9 cellular contexts compared by ENCODE assay signal in the genomic region with DNA sequence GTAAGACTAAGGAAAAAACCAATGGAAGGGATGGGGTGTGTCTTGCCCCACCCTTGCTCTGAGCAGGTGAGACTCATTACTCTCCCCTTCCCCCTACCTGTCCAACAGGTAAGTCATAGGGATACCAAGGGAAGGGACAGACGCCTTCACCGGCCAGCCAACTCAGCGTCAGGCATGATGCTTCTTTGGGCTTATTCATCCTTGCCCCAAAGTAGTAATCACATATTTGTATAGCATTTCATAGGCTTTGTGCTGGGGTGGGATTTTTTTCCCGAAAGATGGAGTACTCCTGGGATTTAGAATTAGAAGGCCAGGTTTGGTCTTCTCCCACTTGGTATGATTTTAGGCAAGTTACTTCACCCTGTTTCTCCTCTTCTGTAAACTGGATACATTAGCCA. TPM values are rescaled to one million over a fixed set of nuclear protein-coding genes. Genes with fewer than 3 reads are reported as not detected.
DNase-seq lines count a peak whose midpoint lies in the region; ATAC-seq and TF ChIP-seq lines count a peak whose summit lies in the region.
"Had no signal": no experiment of that assay in that cellular context is flagged by ENCODE, and none has a peak within 500 bp of the region (broad histone marks: within the 10 kb centered on the region; RNA-seq: fewer than 3 reads in every experiment).

No MANE protein-coding gene starts in this region.

- H4K20me1 ChIP-seq in mammary epithelial cell (ENCODE audit: insufficient read depth, low read length), result no peaks in the 10 kb centered on the region

- CTCF ChIA-PET in mammary epithelial cell (lab: Charles Lee; ENCODE audit: low non-redundant PET), result interaction anchor here (0.6 to 1.7 kb wide), 4 partner anchors 14 to 121 kb away, joined by 3 to 39 read pairs (median 8); no protein-coding TSS in a partner anchor

- intact Hi-C loops in mammary epithelial cell (cut with micrococcal nuclease), result no loop called here

- peaks cover 0 to 2% (median 0%) of the 10 kb centered on the region in 3 donors for H3K27me3 Mint-ChIP-seq in naive B cell

- dilution Hi-C loops in mammary epithelial cell (cut with HindIII; ENCODE audit: low sequenced_read_pairs), result no loop called here

- H3K9ac ChIP-seq in HUES48 (ENCODE audit: low read depth, low read length) (no peak overlapping the region), mammary epithelial cell (ENCODE audit: insufficient read depth, low read length) (peak overlapping the region; percentile 62)

- H3K9me3 ChIP-seq in HUES48 (ENCODE audit: control insufficient read depth, insufficient read depth, low read length) (no peaks in the 10 kb centered on the region), mammary epithelial cell (replicated peaks; ENCODE audit: insufficient read depth, low read length) (no peaks in the 10 kb centered on the region)

- peak overlapping the region; percentile 81 for H3K27ac ChIP-seq in 22Rv1
- H3K27ac ChIP-seq in HUES48 (ENCODE audit: low read depth, low read length), result no peak overlapping the region
- peak overlapping the region; percentile 95 for H3K27ac ChIP-seq in mammary epithelial cell (ENCODE audit: insufficient read depth, low read depth, low read length)

- WGBS in mammary epithelial cell (ENCODE audit: low coverage, missing lambda C conversion rate), result 18% methylated on average over 4 of the region's 4 CpGs

- no peaks in the 10 kb centered on the region for H3K36me3 Mint-ChIP-seq in naive B cell

- H3K79me2 ChIP-seq in mammary epithelial cell (ENCODE audit: insufficient read depth, low read length), result peaks cover 44% of the 10 kb centered on the region

- TF ChIP-seq CTCF in 22Rv1 (IDR thresholded peaks at IDR 0.05) (no peak), mammary epithelial cell (conservative IDR thresholded peaks at IDR 0.05 in 1 of 2, IDR thresholded peaks at IDR 0.05 in 1 of 2; ENCODE audit: extremely low read depth in 1 of 2, insufficient read depth in 1 of 2, low read depth in 1 of 2, low read length in 2 of 2) (no peak)

- H3K4me1 ChIP-seq in HUES48 (ENCODE audit: control insufficient read depth, insufficient read depth, low read length), result peaks cover 21% of the 10 kb centered on the region
- H3K4me1 ChIP-seq in mammary epithelial cell (ENCODE audit: insufficient read depth, low read length), result peaks cover 50% of the 10 kb centered on the region

- peaks cover 16 to 47% (median 42%) of the 10 kb centered on the region in 3 donors for H3K4me1 Mint-ChIP-seq in naive B cell

- no peak for DNase-seq in mammary epithelial cell
- no peak for DNase-seq in naive B cell
- no peak for DNase-seq in NCI-H2171 treated with DMSO at 0.1 percent for 48 hours (lab: John Stamatoyannopoulos, UW)
- no peak for DNase-seq in ecto neural progenitor cell (ENCODE audit: low spot score)
- DNase-seq in NK-92 (lab: John Stamatoyannopoulos, UW; ENCODE audit: unreplicated experiment), result no peak

- peak overlapping the region; percentile 38 for H3K4me2 ChIP-seq in mammary epithelial cell (ENCODE audit: insufficient read depth, low read depth, low read length)

- ATAC-seq in naive B cell (ENCODE audit: low read depth in 2 of 2) (no peak), HG02970 (IDR thresholded peaks at IDR 0.05; ENCODE audit: low FRiP score, unreplicated experiment) (no peak)

- peak overlapping the region; percentile 79 to 92 (median 86) for H3K4me3 Mint-ChIP-seq in naive B cell

- H3K27me3 ChIP-seq in HUES48 (ENCODE audit: control insufficient read depth, insufficient read depth, low read length), result no peaks in the 10 kb centered on the region
- no peaks in the 10 kb centered on the region for H3K27me3 ChIP-seq in mammary epithelial cell (ENCODE audit: insufficient read depth, low read length)

- in situ Hi-C loops in mammary epithelial cell (cut with MboI; ENCODE audit: low sequenced_read_pairs in 2 of 2), result no loop called here

- no TSS peak for BruUV-seq in mammary epithelial cell (replicated peaks; lab: Mats Ljungman, UMichigan)

- peak overlapping the region in 4 of 6 donors; percentile 43 to 77 (median 55) for H3K27ac Mint-ChIP-seq in naive B cell

- H3K4me3 ChIP-seq in HUES48 (ENCODE audit: low read depth, low read length) (0 out of 2 replicates have a peak overlapping the region, but pooled peaks have one; percentile 2), mammary epithelial cell (replicated peaks in 1 of 3; ENCODE audit: insufficient read depth in 1 of 3, low read depth in 2 of 3, low read length in 3 of 3) (no peak overlapping the region)

- no peaks in the 10 kb centered on the region for H3K36me3 ChIP-seq in HUES48 (ENCODE audit: control insufficient read depth, insufficient read depth, low read length)
- no peaks in the 10 kb centered on the region for H3K36me3 ChIP-seq in mammary epithelial cell (ENCODE audit: insufficient read depth, low read length)

- H3K9me3 Mint-ChIP-seq in naive B cell, result no peaks in the 10 kb centered on the region

- H2AFZ ChIP-seq in mammary epithelial cell (ENCODE audit: low read depth, low read length), result no peak overlapping the region

RNA-seq across cellular contexts. Expression of a gene that starts 0.5 kb away (rescaled TPM):
- 100 to 1,000 TPM; 444 to 578 TPM for total RNA-seq in mammary epithelial cell
- 223 TPM for polyA plus RNA-seq in mammary epithelial cell
- polyA minus RNA-seq in mammary epithelial cell, result 582 TPM
- polyA plus RNA-seq in naive B cell (ENCODE audit: low read depth in 6 of 6), result 100 to 1,000 TPM in 2 of 6 donors, 10 to 100 TPM in 4; 32.9 to 123 (median 51.0) TPM

RNA-seq across cellular contexts. Expression of a gene that starts 24.7 kb away (rescaled TPM):
- 10 to 100 TPM; 30.5 to 42.3 TPM for total RNA-seq in mammary epithelial cell
- polyA plus RNA-seq in mammary epithelial cell (32.7 TPM), naive B cell (ENCODE audit: low read depth in 6 of 6) (1 to 10 TPM in 2 of 6 donors, under 1 TPM in 4; 0.39 to 2.9 (median 0.87) TPM)
- 6.2 TPM for polyA minus RNA-seq in mammary epithelial cell

RNA-seq across cellular contexts. Expression of a gene that starts 25.8 kb away (rescaled TPM):
- 100 to 1,000 TPM; 131 to 137 TPM for total RNA-seq in mammary epithelial cell
- 99.6 TPM for polyA plus RNA-seq in mammary epithelial cell
- 46.0 TPM for polyA minus RNA-seq in mammary epithelial cell
- polyA plus RNA-seq in naive B cell (ENCODE audit: low read depth in 6 of 6), result not detected

RNA-seq across cellular contexts. Expression of a gene that starts 49.0 kb away (rescaled TPM):
- 10 to 100 TPM; 40.5 to 55.2 TPM for total RNA-seq in mammary epithelial cell
- polyA plus RNA-seq in mammary epithelial cell (55.0 TPM), naive B cell (ENCODE audit: low read depth in 6 of 6) (10 to 100 TPM; 28.9 to 49.8 (median 37.8) TPM)
- polyA minus RNA-seq in mammary epithelial cell, result 46.8 TPM

RNA-seq across cellular contexts. Expression of a gene that starts 50.6 kb away (rescaled TPM):
- under 1 TPM; 0.38 to 0.67 TPM for total RNA-seq in mammary epithelial cell
- polyA plus RNA-seq in mammary epithelial cell (0.11 TPM), naive B cell (ENCODE audit: low read depth in 6 of 6) (not detected)
- polyA minus RNA-seq in mammary epithelial cell, result not detected
- total RNA-seq: chondrocyte had no signal

Comparison
In these comparisons a context has a peak if more than half of its experiments do, and no peak if none do; other contexts are left out.
1. RNA of a gene that starts 25.8 kb away (polyA plus RNA-seq): 99.6 TPM in mammary epithelial cell (single experiment); not detected in naive B cell; every median in the first group is over 100 times any median in the second.